Comparison of ENCODE assay signal across 8 cellular contexts in genomic region chr13:31909889-31910551, GRCh38.
DNase-seq lines count a peak whose midpoint lies in the region; ATAC-seq and TF ChIP-seq lines count a peak whose summit lies in the region.

No MANE protein-coding gene starts in this region.

- H3K27me3 ChIP-seq in AG04450 (ENCODE audit: control insufficient read depth, insufficient read depth, low read length), result peaks cover 8% of the 10 kb centered on the region
- H3K27me3 ChIP-seq in left lung, result no peaks in the 10 kb centered on the region

- peak; percentile 88 for ATAC-seq in left lung
- no peak for ATAC-seq in GM19324 (IDR thresholded peaks at IDR 0.05; ENCODE audit: low FRiP score, unreplicated experiment)

- H3K4me3 ChIP-seq in AG04450 (ENCODE audit: low read depth, low read length) (no peak overlapping the region), left lung (no peak overlapping the region)

- TF ChIP-seq CTCF in AG04450 (IDR thresholded peaks at IDR 0.05; ENCODE audit: low read depth, low read length) (peak; percentile 85), GM13977 (IDR thresholded peaks at IDR 0.05; ENCODE audit: extremely low read depth, insufficient read depth, missing control alignments) (peak; percentile 89), left lung (IDR thresholded peaks at IDR 0.05) (peak; percentile 85 to 88)

- POLR2A ChIA-PET in AG04450 (lab: Yijun Ruan, JAX), result interaction anchor here (0.5 to 1.3 kb wide), 4 partner anchors 20 to 671 kb away, joined by 3 to 6 read pairs (median 3); no protein-coding TSS in a partner anchor

- intact Hi-C loops in left lung (cut with DNase I), result no loop called here

- H3K36me3 ChIP-seq in left lung, result no peaks in the 10 kb centered on the region

- peaks cover 5 to 37% of the 10 kb centered on the region in 2 donors for H3K4me1 ChIP-seq in left lung

- in situ Hi-C loops in GM13977 (cut with MboI; ENCODE audit: low pct_unique_long_range_greater_than_20kb, low sequenced_read_pairs, unreplicated experiment), result loop anchor here (10.0 to 25.0 kb wide), 3 partner anchors 105 to 677 kb away; partner anchors contain the start of genes BRCA2, PDS5B and ZAR1L

- H3K9me3 ChIP-seq in AG04450 (ENCODE audit: control insufficient read depth, insufficient read depth, low read length) (no peaks in the 10 kb centered on the region), left lung (no peaks in the 10 kb centered on the region)

- H3K27ac ChIP-seq in AG04450 (ENCODE audit: low read depth, low read length) (no peak overlapping the region), left lung (peak overlapping the region in 1 of 2 donors; percentile 76)

- DNase-seq in AG04450 (ENCODE audit: low read depth, low spot score) (peak; percentile 42), GM13977 (ENCODE audit: low spot score) (no peak), NCI-H146 (lab: John Stamatoyannopoulos, UW) (peak; percentile 78), T-helper 9 cell (peak; percentile 55), cerebellum (ENCODE audit: low spot score) (peak; percentile 57), left lung (no peak)
- peak; percentile 6 to 9 for DNase-seq in stimulated activated CD8-positive, alpha-beta memory T cell treated with anti-CD3 and anti-CD28 coated beads, Interleukin-15, amount 100 ng/mL, for 48 hours (ENCODE audit: low read depth in 2 of 2)

- CTCF ChIA-PET in AG04450 (lab: Charles Lee), result interaction anchor here (0.5 to 3.0 kb wide), 128 partner anchors 8 to 1773 kb away, joined by 3 to 70 read pairs (median 5); partner anchors contain the start of genes BRCA2, FRY, N4BP2L1 and N4BP2L2

Comparison
In these comparisons a context has a peak if more than half of its experiments do, and no peak if none do; other contexts are left out.
1. DNase-seq: peak in AG04450 (single experiment), NCI-H146 (single experiment), T-helper 9 cell (single experiment), cerebellum (single experiment) and stimulated activated CD8-positive, alpha-beta memory T cell treated with anti-CD3 and anti-CD28 coated beads, Interleukin-15, amount 100 ng/mL, for 48 hours (2 of 2); none in GM13977 (single experiment) and left lung (0 of 2).
2. Peak in every context shown above with its lines, with median percentiles within 50 percentile points of each other: CTCF ChIP-seq.